ENCODE assay signal across 22 cellular contexts in the genomic region with DNA sequence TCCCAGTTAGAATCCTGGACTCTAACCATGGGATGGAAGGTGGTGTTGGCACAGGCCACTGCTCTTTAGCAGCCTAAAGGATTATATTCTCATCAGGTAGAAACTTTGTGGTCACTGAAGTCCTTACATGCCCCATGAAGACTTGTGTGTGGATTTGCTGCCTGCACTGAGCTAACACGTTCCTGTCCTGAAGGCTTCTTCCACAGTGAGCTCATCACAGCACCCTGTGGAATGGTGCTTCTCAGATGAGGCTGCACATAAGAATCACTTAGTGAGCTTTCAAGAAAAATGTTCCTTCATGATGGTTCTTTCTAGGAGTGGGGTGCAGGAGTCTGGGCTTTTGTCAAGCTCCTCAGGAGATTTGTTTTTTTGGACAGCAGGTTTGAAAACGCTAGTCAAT. TPM values are rescaled to one million over a fixed set of nuclear protein-coding genes. Genes with fewer than 3 reads are reported as not detected.
"Had no signal": no experiment of that assay in that cellular context is flagged by ENCODE, and none has a peak within 500 bp of the region (broad histone marks: within the 10 kb centered on the region; RNA-seq: fewer than 3 reads in every experiment).

No MANE protein-coding gene starts in this region.

- H3K4me3 Mint-ChIP-seq: endodermal cell; naive thymus-derived CD8-positive, alpha-beta T cell; stimulated activated naive B cell treated with anti-CD40 and anti-IgM and Interleukin-4, amounts not matched to agents 10 μg/mL and 1 μg/mL and 100 μg/mL, for 72 hours had no signal

- H3K9me3 Mint-ChIP-seq: endodermal cell; naive thymus-derived CD8-positive, alpha-beta T cell; stimulated activated naive B cell treated with anti-CD40 and anti-IgM and Interleukin-4, amounts not matched to agents 10 μg/mL and 1 μg/mL and 100 μg/mL, for 72 hours had no signal

- FAIRE-seq: endothelial cell of umbilical vein, islet of Langerhans had no signal

- ATAC-seq: mucosa of descending colon; naive thymus-derived CD8-positive, alpha-beta T cell; right lobe of liver; stimulated activated naive B cell treated with anti-CD40 and anti-IgM and Interleukin-4, amounts not matched to agents 10 μg/mL and 1 μg/mL and 100 μg/mL, for 72 hours had no signal

- H3K27me3 ChIP-seq: colonic mucosa, neutrophil, right lobe of liver, spleen had no signal

- H3K4me3 ChIP-seq: colonic mucosa, mucosa of descending colon, psoas muscle, right lobe of liver, spleen had no signal

- H3K4me1 ChIP-seq: colonic mucosa, psoas muscle, right lobe of liver, spleen had no signal

- H3K27me3 Mint-ChIP-seq: naive thymus-derived CD8-positive, alpha-beta T cell; stimulated activated naive B cell treated with anti-CD40 and anti-IgM and Interleukin-4, amounts not matched to agents 10 μg/mL and 1 μg/mL and 100 μg/mL, for 72 hours had no signal

- DNase-seq: colonic mucosa; dermis blood vessel endothelial cell; endodermal cell; erythroblast; foreskin melanocyte; head of caudate nucleus; hippocampal formation; kidney glomerular epithelial cell; mucosa of descending colon; naive thymus-derived CD8-positive, alpha-beta T cell; psoas muscle; retina; right lobe of liver; spleen; stimulated activated CD4-positive, alpha-beta T cell treated with anti-CD3 and anti-CD28 coated beads, Interleukin-15, amount 100 ng/mL, for 24 hours; stimulated activated CD4-positive, alpha-beta T cell treated with anti-CD3 and anti-CD28 coated beads, Interleukin-1b, Interleukin-23, amount 100 ng/mL, for 48 hours; stimulated activated CD4-positive, alpha-beta T cell treated with anti-CD3 and anti-CD28 coated beads, Interleukin-4, amount 100 ng/mL, for 24 hours; stimulated activated naive B cell treated with anti-CD40 and anti-IgM and Interleukin-4, amounts not matched to agents 10 μg/mL and 1 μg/mL and 100 μg/mL, for 72 hours; trophoblast cell had no signal

- H3K27ac Mint-ChIP-seq: endodermal cell had no signal

- H3K9me3 ChIP-seq: colonic mucosa, mucosa of descending colon, neutrophil, psoas muscle, right lobe of liver, spleen had no signal

- H3K27ac ChIP-seq: colonic mucosa, neutrophil, psoas muscle, right lobe of liver, spleen had no signal

- H3K4me1 Mint-ChIP-seq: endodermal cell; naive thymus-derived CD8-positive, alpha-beta T cell had no signal

RNA-seq across cellular contexts. Expression of a gene that starts 37.3 kb away (rescaled TPM):
- total RNA-seq: dermis blood vessel endothelial cell; endothelial cell of umbilical vein; naive thymus-derived CD8-positive, alpha-beta T cell had no signal
- polyA plus RNA-seq: endothelial cell of umbilical vein had no signal
